Comparison of ENCODE assay signal across 8 cellular contexts in the genomic region with DNA sequence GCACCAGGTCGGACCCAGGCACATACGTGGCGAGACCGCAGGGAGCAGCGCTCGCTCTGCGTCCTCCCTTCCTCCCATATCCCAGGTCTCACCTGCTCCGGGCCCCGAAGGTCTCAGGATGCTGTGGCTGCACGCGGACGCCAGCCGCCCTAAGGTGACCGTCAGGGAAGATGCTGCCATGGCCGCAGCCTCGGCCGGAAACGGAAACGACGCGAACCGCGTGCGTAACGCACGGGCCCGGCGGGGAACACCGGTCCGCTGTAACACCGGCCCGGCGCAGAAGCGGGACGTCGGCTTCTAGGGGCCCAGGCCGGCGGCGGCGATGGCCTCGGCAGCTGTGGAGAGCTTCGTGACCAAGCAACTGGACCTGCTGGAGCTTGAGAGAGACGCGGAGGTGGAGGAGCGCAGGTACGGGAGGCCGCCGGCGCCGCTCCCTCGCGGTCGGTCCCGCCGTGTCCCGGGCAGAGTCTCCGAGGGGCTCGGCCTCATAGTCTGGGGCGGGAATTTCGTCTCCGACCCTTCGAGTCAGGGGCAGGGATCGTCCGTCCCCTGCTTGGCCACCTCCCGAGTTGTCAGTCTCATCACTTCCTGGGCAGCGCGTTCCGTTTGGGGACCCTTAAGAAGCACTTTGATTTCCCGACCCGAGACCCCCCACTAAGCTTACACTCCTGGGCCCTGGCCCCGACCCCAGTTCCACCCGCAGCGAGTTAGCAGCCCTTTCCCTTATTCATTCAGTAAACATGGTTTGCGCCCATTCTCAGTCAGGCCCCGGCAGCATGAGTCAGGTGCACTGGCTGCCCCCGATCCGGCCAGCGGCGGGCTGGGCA. TPM values are rescaled to one million over a fixed set of nuclear protein-coding genes. Genes with fewer than 3 reads are reported as not detected.
A peak's percentile ranks its signal among the peaks of the same experiment; 100 is the strongest.
DNase-seq lines count a peak whose midpoint lies in the region; ATAC-seq and TF ChIP-seq lines count a peak whose summit lies in the region.

TSS of gene IGHMBP2 (plus strand) at position 261 of the 827 bp plus-strand sequence. CDS start at position 323, 62 bp downstream.
TSS of gene MRPL21 (minus strand) at position 202 of the 827 bp plus-strand sequence. CDS start at position 180, 22 bp downstream.

- no peak for TF ChIP-seq CTCF in CD4-positive, alpha-beta T cell (IDR thresholded peaks at IDR 0.05)
- TF ChIP-seq CTCF in OCI-LY1 (IDR thresholded peaks at IDR 0.05; ENCODE audit: low read length) (no peak), mucosa of descending colon (IDR thresholded peaks at IDR 0.05) (no peak)

- H3K9ac ChIP-seq in OCI-LY1 (ENCODE audit: low read length), result peak within 1 kb of the TSS; percentile 88

- DNase-seq in CD4-positive, alpha-beta T cell, result peak; percentile 71 to 91 (median 79)
- DNase-seq in HPDE6-E6E7 (ENCODE audit: extremely low spot score), result peak; percentile 85
- DNase-seq in activated T-cell treated with anti-CD3 and anti-CD28 coated beads for 1 hour (ENCODE audit: low read depth), result peak; percentile 78
- DNase-seq in epithelial cell of prostate (ENCODE audit: low read depth, low spot score), result peak; percentile 56
- DNase-seq in mucosa of descending colon, result peak; percentile 88 to 90 (median 89)
- DNase-seq in stimulated activated CD8-positive, alpha-beta memory T cell treated with anti-CD3 and anti-CD28 coated beads, Interleukin-4, amount 100 ng/mL, for 24 hours (ENCODE audit: low read depth), result peak; percentile 81

- H3K4me2 ChIP-seq in OCI-LY1 (ENCODE audit: low read length), result peak within 1 kb of the TSS; percentile 97

- intact Hi-C loops in CD4-positive, alpha-beta T cell (cut with DNase I, micrococcal nuclease), result loop anchor here (5.0 to 10.0 kb wide), 6 partner anchors 62 to 1301 kb away; partner anchors contain the start of genes CPT1A (in 2 of the 2), FADD (in 1 of the 2), PPP6R3 (in 1 of the 2) and TPCN2 (in 1 of the 2)
- intact Hi-C loops in mucosa of descending colon (cut with DNase I, micrococcal nuclease), result loop anchor here in 1 of 2 donors (10.0 kb wide), 1 partner anchor 181 kb away; no protein-coding TSS in a partner anchor

- POLR2A ChIA-PET in CD4-positive, alpha-beta T cell (lab: Charles Lee), result interaction anchor here (0.6 to 1.4 kb wide), 5 partner anchors 59 to 443 kb away, joined by 3 read pairs; partner anchors contain the start of gene PPP6R3

- peak; percentile 92 for ATAC-seq in CD4-positive, alpha-beta T cell (ENCODE audit: poor library complexity)
- ATAC-seq in GM19438 (IDR thresholded peaks at IDR 0.05; ENCODE audit: low read depth, unreplicated experiment) (peak; percentile 81), mucosa of descending colon (peak; percentile 99)

- CTCF ChIA-PET in CD4-positive, alpha-beta T cell (lab: Charles Lee), result interaction anchor here (0.9 kb wide), 1 partner anchor 61 kb away, joined by 3 read pairs; no protein-coding TSS in a partner anchor

- H3K27ac Mint-ChIP-seq in CD4-positive, alpha-beta T cell, result peak within 1 kb of the TSS; percentile 92

- H3F3A ChIP-seq in OCI-LY1 (ENCODE audit: insufficient read depth, low read length), result no peaks in the 10 kb centered on the region

- peak within 1 kb of the TSS; percentile 98 for H3K4me3 Mint-ChIP-seq in CD4-positive, alpha-beta T cell

- peaks cover 38% of the 10 kb centered on the region for H3K79me2 ChIP-seq in OCI-LY1 (ENCODE audit: insufficient read depth, low read length)

- H3K4me1 Mint-ChIP-seq in CD4-positive, alpha-beta T cell (ENCODE audit: low read depth), result peaks cover 50% of the 10 kb centered on the region

- H3K4me3 ChIP-seq in OCI-LY1 (ENCODE audit: low read depth, low read length, poor library complexity, severe bottlenecking), result peak within 1 kb of the TSS; percentile 92
- peak within 1 kb of the TSS; percentile 80 for H3K4me3 ChIP-seq in mucosa of descending colon

- peaks cover 81% of the 10 kb centered on the region for H3K36me3 Mint-ChIP-seq in CD4-positive, alpha-beta T cell (ENCODE audit: low read depth)

- no peaks in the 10 kb centered on the region for H3K27me3 ChIP-seq in CD4-positive, alpha-beta T cell (ENCODE audit: control insufficient read depth, insufficient read depth, low read length)
- H3K27me3 ChIP-seq in OCI-LY1 (ENCODE audit: insufficient read depth, low read length), result no peaks in the 10 kb centered on the region

- H2AFZ ChIP-seq in OCI-LY1 (ENCODE audit: low read length), result peak within 1 kb of the TSS; percentile 24; the same call in 1 of the 2 replicates

- no peaks in the 10 kb centered on the region for H4K20me1 ChIP-seq in OCI-LY1 (ENCODE audit: insufficient read depth, low read length)

- H3K9me2 ChIP-seq in OCI-LY1 (ENCODE audit: low read depth, low read length), result no peaks in the 10 kb centered on the region

- no peaks in the 10 kb centered on the region for H3K9me3 ChIP-seq in CD4-positive, alpha-beta T cell (ENCODE audit: control insufficient read depth, low read length)
- no peaks in the 10 kb centered on the region for H3K9me3 ChIP-seq in OCI-LY1 (ENCODE audit: low read length)
- H3K9me3 ChIP-seq in mucosa of descending colon, result no peaks in the 10 kb centered on the region

- H3K4me1 ChIP-seq in OCI-LY1 (ENCODE audit: insufficient read depth, low read length, severe bottlenecking), result peaks cover 29% of the 10 kb centered on the region
- H3K4me1 ChIP-seq in mucosa of descending colon (ENCODE audit: low read depth), result peaks cover 17% of the 10 kb centered on the region

- H3K27ac ChIP-seq in CD4-positive, alpha-beta T cell (ENCODE audit: low read depth, low read length), result peak within 1 kb of the TSS; percentile 57
- H3K27ac ChIP-seq in OCI-LY1 (ENCODE audit: low read depth, low read length, poor library complexity, severe bottlenecking) (peak within 1 kb of the TSS; percentile 29), epithelial cell of prostate (peak within 1 kb of the TSS; percentile 65)

- H3K36me3 ChIP-seq in OCI-LY1 (ENCODE audit: insufficient read depth, low read length) (peaks cover 34% of the 10 kb centered on the region), mucosa of descending colon (ENCODE audit: low read depth) (peaks cover 17% of the 10 kb centered on the region)

- no peaks in the 10 kb centered on the region for H3K27me3 Mint-ChIP-seq in CD4-positive, alpha-beta T cell

- H3K9me3 Mint-ChIP-seq in CD4-positive, alpha-beta T cell, result no peaks in the 10 kb centered on the region

RNA-seq across cellular contexts. Expression of gene IGHMBP2, which starts in this region (rescaled TPM):
- total RNA-seq in CD4-positive, alpha-beta T cell, result 10 to 100 TPM; 17.5 to 18.5 TPM
- total RNA-seq in mucosa of descending colon, result 10 to 100 TPM; 19.7 to 44.7 (median 25.8) TPM

RNA-seq across cellular contexts. Expression of gene MRPL21, which starts in this region (rescaled TPM):
- total RNA-seq in CD4-positive, alpha-beta T cell, result 10 to 100 TPM; 47.5 to 48.0 TPM
- 10 to 100 TPM; 49.2 to 78.4 (median 72.6) TPM for total RNA-seq in mucosa of descending colon

Comparison
In these comparisons a context has a peak if more than half of its experiments do, and no peak if none do; other contexts are left out.
1. Peak in every context shown above with its lines: DNase-seq, ATAC-seq, H3K4me3 ChIP-seq and H3K27ac ChIP-seq.